ENCODE assay signal across 19 cellular contexts in the genomic region with DNA sequence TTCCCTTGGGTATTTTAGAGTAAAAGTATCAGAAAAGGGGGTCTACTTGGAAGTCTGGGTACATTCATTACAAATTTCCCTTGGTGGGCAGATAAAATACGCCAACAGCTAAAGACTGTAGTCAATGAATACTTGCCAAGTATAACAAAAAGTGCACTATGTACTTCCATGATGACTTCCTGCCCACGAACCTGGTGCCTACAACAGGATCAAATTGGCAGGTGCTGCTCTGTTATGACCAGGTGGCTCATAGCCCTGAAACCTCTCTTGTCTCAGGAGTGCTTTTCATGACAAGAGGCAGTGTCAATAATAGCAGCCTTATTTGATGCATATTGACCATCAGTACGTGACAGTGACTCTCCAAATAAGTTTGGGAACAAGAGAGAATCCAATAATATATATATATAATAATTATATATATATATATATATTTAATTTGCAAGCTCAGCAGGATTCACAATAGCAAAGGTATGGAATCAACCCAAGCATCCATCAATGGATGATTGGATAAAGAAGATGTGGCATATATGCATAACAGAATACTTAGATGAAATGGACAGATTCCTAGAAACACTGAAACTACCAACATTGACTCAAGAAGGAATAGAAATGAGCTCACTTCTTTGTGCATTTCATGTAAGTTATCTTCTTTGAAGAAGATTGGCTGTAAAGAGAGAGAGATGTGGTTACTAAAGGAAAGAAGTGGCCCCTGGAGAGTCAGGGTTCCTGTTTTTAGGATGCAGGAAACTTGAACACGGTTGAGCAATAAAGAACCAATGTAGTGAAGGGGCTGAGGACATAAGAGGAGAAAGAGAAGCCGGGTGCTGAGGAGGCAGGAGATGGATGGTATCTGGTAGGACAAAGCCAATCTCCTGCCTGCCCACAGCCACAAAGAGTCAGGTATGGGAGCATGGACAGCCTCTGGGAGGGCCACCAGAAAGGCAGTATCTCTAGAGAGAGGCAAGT. TPM values are rescaled to one million over a fixed set of nuclear protein-coding genes. Genes with fewer than 3 reads are reported as not detected.
DNase-seq lines count a peak whose midpoint lies in the region; TF ChIP-seq lines count a peak whose summit lies in the region.
"Had no signal": no experiment of that assay in that cellular context is flagged by ENCODE, and none has a peak within 500 bp of the region (broad histone marks: within the 10 kb centered on the region; RNA-seq: fewer than 3 reads in every experiment).

No MANE protein-coding gene starts in this region.

- H2BK15ac ChIP-seq in mesenchymal stem cell (ENCODE audit: low read depth, poor library complexity, severe bottlenecking) = no peak overlapping the region

- DNase-seq in NCI-H2107 treated with DMSO at 0.1 percent for 48 hours (lab: John Stamatoyannopoulos, UW; ENCODE audit: unreplicated experiment) (peak; percentile 60), NCI-H2107 (lab: John Stamatoyannopoulos, UW) (no peak), NCI-H146 (lab: John Stamatoyannopoulos, UW) (peak; percentile 67), NOMO-1 (lab: John Stamatoyannopoulos, UW; ENCODE audit: unreplicated experiment in 2 of 2) (peak; percentile 44 to 69), neural progenitor cell (ENCODE audit: low spot score) (no peak), EL (no peak), mesenchymal stem cell (no peak)
- DNase-seq in activated CD4-positive, alpha-beta T cell treated with anti-CD3 and anti-CD28 coated beads, Interleukin-2, amount 50 U/mL, for 48 hours = no peak
- DNase-seq: activated B cell treated with CpG ODN at 0.5 μM for 24 hours; DND-41; effector CD4-positive, alpha-beta T cell; glutamatergic neuron; MM.1S; right cardiac atrium; stimulated activated CD4-positive, alpha-beta T cell treated with anti-CD3 and anti-CD28 coated beads, Interleukin-15, amount 100 ng/mL, for 24 hours; upper lobe of left lung had no signal

- peak overlapping the region; percentile 10 for H2AFZ ChIP-seq in neural progenitor cell (replicated peaks)
- H2AFZ ChIP-seq in mesenchymal stem cell (ENCODE audit: low read depth, low read length) = no peak overlapping the region

- H3K27me3 ChIP-seq in neural progenitor cell = no peaks in the 10 kb centered on the region
- peaks cover 0 to 14% of the 10 kb centered on the region in 2 experiments for H3K27me3 ChIP-seq in mesenchymal stem cell (ENCODE audit: control insufficient read depth in 1 of 2, insufficient read depth in 1 of 2, low read length in 2 of 2)
- H3K27me3 ChIP-seq: upper lobe of left lung had no signal

- H3K9ac ChIP-seq in neural progenitor cell = no peak overlapping the region
- H3K9ac ChIP-seq in mesenchymal stem cell (ENCODE audit: low read length) = no peak overlapping the region

- H3K27ac Mint-ChIP-seq in neural progenitor cell = no peak overlapping the region
- H3K27ac Mint-ChIP-seq: activated B cell treated with CpG ODN at 0.5 μM for 24 hours; stimulated activated naive CD8-positive, alpha-beta T cell treated with anti-CD3 and anti-CD28 coated beads, Interleukin-15, Interleukin-2, amounts not matched to agents 100 ng/mL and 50 ng/mL, for 24 hours had no signal

- H4K20me1 ChIP-seq in neural progenitor cell (ENCODE audit: low read depth) = no peaks in the 10 kb centered on the region

- no peak overlapping the region for H3K27ac ChIP-seq in neural progenitor cell
- H3K27ac ChIP-seq in mesenchymal stem cell (ENCODE audit: low read length, poor library complexity, severe bottlenecking) = no peak overlapping the region
- H3K27ac ChIP-seq: C4-2B, RWPE1, upper lobe of left lung had no signal

- H3K18ac ChIP-seq in mesenchymal stem cell (ENCODE audit: low read depth in 1 of 2, low read length in 2 of 2) = no peak overlapping the region

- 83% methylated on average over 4 of the region's 5 CpGs for WGBS in mesenchymal stem cell

- TF ChIP-seq CTCF in neural progenitor cell (IDR thresholded peaks at IDR 0.05) = no peak

- H3K27me3 Mint-ChIP-seq in neural progenitor cell (ENCODE audit: insufficient read depth, low read depth) = no peaks in the 10 kb centered on the region

- no peaks in the 10 kb centered on the region for H3K4me1 Mint-ChIP-seq in neural progenitor cell

- H2BK12ac ChIP-seq in mesenchymal stem cell (ENCODE audit: low read length in 2 of 2) = no peak overlapping the region

- H3K9me3 ChIP-seq in neural progenitor cell (ENCODE audit: low read depth) (no peaks in the 10 kb centered on the region), mesenchymal stem cell (ENCODE audit: control insufficient read depth, low read length) (no peaks in the 10 kb centered on the region)
- H3K9me3 ChIP-seq: upper lobe of left lung had no signal

- H3K4me2 ChIP-seq in neural progenitor cell (no peak overlapping the region), mesenchymal stem cell (ENCODE audit: low read length, poor library complexity, severe bottlenecking) (no peak overlapping the region)

- no peak overlapping the region for H2AK5ac ChIP-seq in mesenchymal stem cell (ENCODE audit: low read length, severe bottlenecking)

- H3K79me2 ChIP-seq in neural progenitor cell (ENCODE audit: low read depth) = no peaks in the 10 kb centered on the region

- H3K79me1 ChIP-seq in mesenchymal stem cell (replicated peaks; ENCODE audit: low read length, poor library complexity, severe bottlenecking) = no peaks in the 10 kb centered on the region

- no peak overlapping the region for H3K23ac ChIP-seq in mesenchymal stem cell (ENCODE audit: low read length in 2 of 2)

- no peaks in the 10 kb centered on the region for H3K9me3 Mint-ChIP-seq in neural progenitor cell
- H3K9me3 Mint-ChIP-seq: activated B cell treated with CpG ODN at 0.5 μM for 24 hours; stimulated activated naive CD8-positive, alpha-beta T cell treated with anti-CD3 and anti-CD28 coated beads, Interleukin-15, Interleukin-2, amounts not matched to agents 100 ng/mL and 50 ng/mL, for 24 hours had no signal

- no peak overlapping the region for H3K4ac ChIP-seq in mesenchymal stem cell (ENCODE audit: low read depth in 1 of 2, low read length in 2 of 2)

- no peaks in the 10 kb centered on the region for H3F3A ChIP-seq in neural progenitor cell (ENCODE audit: low read depth)

- H3K36me3 Mint-ChIP-seq in neural progenitor cell = no peaks in the 10 kb centered on the region

- no peak overlapping the region for H4K8ac ChIP-seq in mesenchymal stem cell (ENCODE audit: low read length)

- no peak overlapping the region for H3K14ac ChIP-seq in mesenchymal stem cell (ENCODE audit: low read length in 2 of 2)

- H3K36me3 ChIP-seq in neural progenitor cell = no peaks in the 10 kb centered on the region
- H3K36me3 ChIP-seq in mesenchymal stem cell (ENCODE audit: control insufficient read depth in 1 of 2, insufficient read depth in 2 of 2, low read depth in 1 of 2, low read length in 2 of 2) = no peaks in the 10 kb centered on the region
- H3K36me3 ChIP-seq: upper lobe of left lung had no signal

- no peak overlapping the region for H2BK5ac ChIP-seq in mesenchymal stem cell (ENCODE audit: low read depth, low read length, poor library complexity, severe bottlenecking)

- no peak overlapping the region for H3K4me3 Mint-ChIP-seq in neural progenitor cell
- H3K4me3 Mint-ChIP-seq: activated B cell treated with CpG ODN at 0.5 μM for 24 hours; stimulated activated naive CD8-positive, alpha-beta T cell treated with anti-CD3 and anti-CD28 coated beads, Interleukin-15, Interleukin-2, amounts not matched to agents 100 ng/mL and 50 ng/mL, for 24 hours had no signal

- no peaks in the 10 kb centered on the region for H3K4me1 ChIP-seq in neural progenitor cell
- no peaks in the 10 kb centered on the region for H3K4me1 ChIP-seq in mesenchymal stem cell (ENCODE audit: control insufficient read depth, insufficient read depth, low read depth, low read length)
- H3K4me1 ChIP-seq: upper lobe of left lung had no signal

- no peak overlapping the region for H4K91ac ChIP-seq in mesenchymal stem cell (ENCODE audit: low read length)

- H2BK120ac ChIP-seq in mesenchymal stem cell (ENCODE audit: low read depth, low read length) = no peak overlapping the region

- no peak overlapping the region for H3K4me3 ChIP-seq in neural progenitor cell
- H3K4me3 ChIP-seq in mesenchymal stem cell (ENCODE audit: insufficient read depth in 1 of 2, low read depth in 1 of 2, low read length in 2 of 2) = no peak overlapping the region
- H3K4me3 ChIP-seq: upper lobe of left lung had no signal

RNA-seq across cellular contexts. Expression of gene GTF2F2, which starts 52.0 kb away (rescaled TPM):
- total RNA-seq in neural progenitor cell (ENCODE audit: low replicate concordance) = 33.7 and 54.1 TPM in 2 replicates
- polyA plus RNA-seq in mesenchymal stem cell (2013, experiment 1 of 2) = 21.8 TPM
- 21.1 TPM for polyA plus RNA-seq in mesenchymal stem cell (2013, experiment 2 of 2)

Comparison
In these comparisons a context has a peak if more than half of its experiments do, and no peak if none do; other contexts are left out.
1. DNase-seq: peak in NCI-H2107 treated with DMSO at 0.1 percent for 48 hours (single experiment), NCI-H146 (single experiment) and NOMO-1 (2 of 2); none in NCI-H2107 (single experiment), neural progenitor cell (single experiment), EL (single experiment), mesenchymal stem cell (single experiment) and activated CD4-positive, alpha-beta T cell treated with anti-CD3 and anti-CD28 coated beads, Interleukin-2, amount 50 U/mL, for 48 hours (0 of 2).